In genomic region chr2:74009577-74009976, GRCh38 we compare ENCODE assay signal across 14 cellular contexts. TPM values are rescaled to one million over a fixed set of nuclear protein-coding genes. Genes with fewer than 3 reads are reported as not detected.
DNase-seq lines count a peak whose midpoint lies in the region; ATAC-seq and TF ChIP-seq lines count a peak whose summit lies in the region.
"Had no signal": no experiment of that assay in that cellular context is flagged by ENCODE, and none has a peak within 500 bp of the region (broad histone marks: within the 10 kb centered on the region; RNA-seq: fewer than 3 reads in every experiment).

No MANE protein-coding gene starts in this region.

- H3K9me3 ChIP-seq in PC-3 (ENCODE audit: low read length) (no peaks in the 10 kb centered on the region), esophagus squamous epithelium (no peaks in the 10 kb centered on the region), prostate gland (no peaks in the 10 kb centered on the region)

- H3K36me3 ChIP-seq in PC-3 (ENCODE audit: low read depth, low read length): no peaks in the 10 kb centered on the region
- H3K36me3 ChIP-seq in esophagus squamous epithelium: peaks cover 0 to 19% (median 0%) of the 10 kb centered on the region in 3 donors
- H3K36me3 ChIP-seq in prostate gland: no peaks in the 10 kb centered on the region

- H3K27ac Mint-ChIP-seq in Calu3 (ENCODE audit: unreplicated experiment): peak overlapping the region; percentile 74
- H3K27ac Mint-ChIP-seq: IgD-negative memory B cell had no signal

- BruUV-seq in Calu3 (replicated peaks; lab: Mats Ljungman, UMichigan): no TSS peak
- no TSS peak for BruUV-seq in PC-3 (replicated peaks; lab: Mats Ljungman, UMichigan)

- no peaks in the 10 kb centered on the region for H3K9me3 Mint-ChIP-seq in Calu3 (ENCODE audit: low read depth, unreplicated experiment)
- H3K9me3 Mint-ChIP-seq: CD4-positive, CD25-positive, alpha-beta regulatory T cell; IgD-negative memory B cell; stimulated activated naive CD8-positive, alpha-beta T cell treated with anti-CD3 and anti-CD28 coated beads, Interleukin-15, Interleukin-2, amounts not matched to agents 100 ng/mL and 50 ng/mL, for 24 hours had no signal

- no peak for TF ChIP-seq POLR2A in esophagus squamous epithelium (IDR thresholded peaks at IDR 0.05)
- no peak for TF ChIP-seq POLR2A in prostate gland (IDR thresholded peaks at IDR 0.05)

- DNase-seq in Calu3 (no peak), PC-3 (no peak), esophagus squamous epithelium (lab: John Stamatoyannopoulos, UW) (no peak), prostate gland (ENCODE audit: low spot score) (no peak), NCI-H1436 treated with DMSO at 0.1 percent for 48 hours (lab: John Stamatoyannopoulos, UW) (no peak)
- DNase-seq in activated effector memory CD4-positive, alpha-beta T cell treated with Interleukin-2 at 50 U/mL for 16 hours: no peak
- DNase-seq: activated gamma-delta T cell; CD4-positive, CD25-positive, alpha-beta regulatory T cell; NCI-H226; T-helper 9 cell had no signal

- H3K9me2 ChIP-seq in PC-3 (replicated peaks; ENCODE audit: low read length): no peaks in the 10 kb centered on the region

- peak overlapping the region; percentile 56 for H3K4me2 ChIP-seq in PC-3 (ENCODE audit: low read length)

- H3K4me3 ChIP-seq in PC-3 (ENCODE audit: low read length) (no peak overlapping the region), esophagus squamous epithelium (peak overlapping the region in 1 of 4 donors; percentile 40), prostate gland (peak overlapping the region in 1 of 2 donors; percentile 16)

- H3K4me3 Mint-ChIP-seq in Calu3 (ENCODE audit: low read depth, unreplicated experiment): peak overlapping the region; percentile 69
- H3K4me3 Mint-ChIP-seq: stimulated activated naive CD8-positive, alpha-beta T cell treated with anti-CD3 and anti-CD28 coated beads, Interleukin-15, Interleukin-2, amounts not matched to agents 100 ng/mL and 50 ng/mL, for 24 hours had no signal

- no peaks in the 10 kb centered on the region for H3K27me3 ChIP-seq in PC-3 (ENCODE audit: low read length)
- no peaks in the 10 kb centered on the region for H3K27me3 ChIP-seq in esophagus squamous epithelium
- no peaks in the 10 kb centered on the region for H3K27me3 ChIP-seq in prostate gland (replicated peaks; ENCODE audit: insufficient read depth)
- H3K27me3 ChIP-seq: dorsolateral prefrontal cortex had no signal

- ATAC-seq in PC-3 (no peak), GM19397 (IDR thresholded peaks at IDR 0.05; ENCODE audit: unreplicated experiment) (no peak)

- H2AFZ ChIP-seq in PC-3 (ENCODE audit: low read length): no peak overlapping the region

- CTCF ChIA-PET in Calu3 (lab: Charles Lee) (interaction anchor here (0.9 kb wide), 1 partner anchor 185 kb away, joined by 3 read pairs; no protein-coding TSS in a partner anchor), PC-3 (lab: Charles Lee) (no interaction called here)

- POLR2A ChIA-PET in PC-3 (lab: Charles Lee; ENCODE audit: unreplicated experiment): no interaction called here

- peak overlapping the region; percentile 30 for H3K27ac ChIP-seq in PC-3 (ENCODE audit: low read length)
- H3K27ac ChIP-seq in esophagus squamous epithelium: peak overlapping the region in 3 of 4 donors; percentile 55 to 78 (median 76)
- H3K27ac ChIP-seq in prostate gland: peak overlapping the region; percentile 69 to 73

- no peak overlapping the region for H3K9ac ChIP-seq in PC-3 (ENCODE audit: low read length)

- no peak for TF ChIP-seq CTCF in Calu3 (IDR thresholded peaks at IDR 0.05; ENCODE audit: unreplicated experiment)
- TF ChIP-seq CTCF in PC-3 (conservative IDR thresholded peaks at IDR 0.05; ENCODE audit: low read depth, low read length): no peak
- TF ChIP-seq CTCF in esophagus squamous epithelium (IDR thresholded peaks at IDR 0.05): no peak
- no peak for TF ChIP-seq CTCF in prostate gland (IDR thresholded peaks at IDR 0.05)

- peaks cover 24% of the 10 kb centered on the region for H3K4me1 Mint-ChIP-seq in Calu3 (ENCODE audit: low read depth, unreplicated experiment)

- no peaks in the 10 kb centered on the region for H3F3A ChIP-seq in PC-3 (ENCODE audit: low read length, unreplicated experiment)

- H3K27me3 Mint-ChIP-seq in Calu3 (ENCODE audit: unreplicated experiment): no peaks in the 10 kb centered on the region
- H3K27me3 Mint-ChIP-seq: CD4-positive, CD25-positive, alpha-beta regulatory T cell; IgD-negative memory B cell; stimulated activated naive CD8-positive, alpha-beta T cell treated with anti-CD3 and anti-CD28 coated beads, Interleukin-15, Interleukin-2, amounts not matched to agents 100 ng/mL and 50 ng/mL, for 24 hours had no signal

- intact Hi-C loops in Calu3 (cut with micrococcal nuclease; ENCODE audit: unreplicated experiment) (no loop called here), PC-3 (cut with micrococcal nuclease) (no loop called here), esophagus squamous epithelium (cut with DNase I) (no loop called here), prostate gland (cut with DNase I) (no loop called here)

- H4K20me1 ChIP-seq in PC-3 (ENCODE audit: low read length): peaks cover 7% of the 10 kb centered on the region; the same call in 1 of the 2 replicates

- H3K79me2 ChIP-seq in PC-3 (ENCODE audit: low read length): peaks cover 77% of the 10 kb centered on the region

- peaks cover 15% of the 10 kb centered on the region for H3K4me1 ChIP-seq in PC-3 (ENCODE audit: insufficient read depth, low read length)
- H3K4me1 ChIP-seq in esophagus squamous epithelium: peaks cover 20 to 79% (median 39%) of the 10 kb centered on the region in 3 donors
- peaks cover 18% of the 10 kb centered on the region for H3K4me1 ChIP-seq in prostate gland (replicated peaks)

- peaks cover 14% of the 10 kb centered on the region for H3K36me3 Mint-ChIP-seq in Calu3 (ENCODE audit: insufficient read depth, unreplicated experiment)

RNA-seq across cellular contexts. Expression of gene TET3, which starts 24.9 kb away (rescaled TPM):
- total RNA-seq in Calu3 (2022): 23.3 and 24.4 TPM in 2 replicates
- total RNA-seq in PC-3 (2014; rRNA removed): 6.1 and 10.1 TPM in 2 replicates
- total RNA-seq in esophagus squamous epithelium: 10 to 100 TPM in 3 of 4 donors, 1 to 10 TPM in 1; 6.6 to 20.2 (median 16.2) TPM
- total RNA-seq in prostate gland: 10 to 100 TPM; 12.8 to 13.8 TPM
